Comparison of ENCODE assay signal across 28 cellular contexts in the genomic region with DNA sequence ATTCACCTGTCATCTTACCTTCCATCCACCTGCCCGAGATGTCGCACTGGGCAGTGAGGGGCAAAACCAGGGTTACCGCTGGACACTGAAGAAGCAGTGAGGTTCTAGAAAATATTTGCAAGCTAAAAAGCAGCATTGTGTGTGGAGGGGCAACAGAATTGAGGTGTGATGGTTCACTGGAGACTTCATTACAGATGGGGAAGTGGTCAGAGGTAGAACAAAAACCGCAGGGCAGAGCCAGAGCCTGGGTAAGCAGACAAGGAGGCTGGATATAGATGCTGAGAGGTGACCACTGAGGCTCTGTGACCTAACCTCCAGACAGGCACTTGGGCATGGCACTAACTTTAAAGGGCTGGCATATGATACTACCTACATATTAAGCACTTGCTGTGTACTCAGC.
"Had no signal": no experiment of that assay in that cellular context is flagged by ENCODE, and none has a peak within 500 bp of the region (broad histone marks: within the 10 kb centered on the region; RNA-seq: fewer than 3 reads in every experiment).

No MANE protein-coding gene starts in this region.

- H3K36me3 ChIP-seq: MG63, Peyer's patch, SJSA1 had no signal

- H3K9me3 Mint-ChIP-seq: T-helper 2 cell treated with Interferon-gamma antibody and Interleukin-4, amounts not matched to agents 5 μg/mL and 100 μg/mL, for 36 hours had no signal

- H3K36me3 Mint-ChIP-seq: brain had no signal

- H3K27me3 ChIP-seq: MG63, Peyer's patch, SJSA1 had no signal

- H3K4me1 ChIP-seq: Peyer's patch, SJSA1 had no signal

- ATAC-seq: activated CD4-positive, CD25-positive, alpha-beta regulatory T cell treated with anti-CD3 and anti-CD28 coated beads, Interleukin-2, amount 50 U/mL, for 24 hours; SK-N-SH treated with all-trans-retinoic acid at 6 μM for 48 hours had no signal

- H3K4me3 Mint-ChIP-seq: activated naive CD4-positive, alpha-beta T cell treated with anti-CD3 and anti-CD28 coated beads for 36 hours; activated naive CD8-positive, alpha-beta T cell; activated T-helper 17 cell treated with anti-CD3 and anti-CD28 coated beads, Interleukin-2, amount 50 U/mL, for 72 hours; brain; central memory CD8-positive, alpha-beta T cell; T-helper 2 cell treated with Interferon-gamma antibody and Interleukin-4, amounts not matched to agents 5 μg/mL and 100 μg/mL, for 36 hours had no signal

- DNase-seq: activated CD4-positive, alpha-beta T cell treated with anti-CD3 and anti-CD28 coated beads for 4 hours; activated CD4-positive, alpha-beta T cell treated with anti-CD3 and anti-CD28 coated beads, Interleukin-2, amount 50 U/mL, for 48 hours; activated gamma-delta T cell; activated naive CD4-positive, alpha-beta T cell treated with anti-CD3 and anti-CD28 coated beads for 36 hours; activated T-cell treated with anti-CD3 and anti-CD28 coated beads for 4 hours; activated T-cell treated with anti-CD3 and anti-CD28 coated beads, Interleukin-2, amount 50 U/mL, for 48 hours; amygdala; MG63; MV-4-11; NCI-H1092 treated with DMSO at 0.1 percent for 48 hours; NCI-H1417 treated with DMSO at 0.1 percent for 48 hours; NCI-H1694; NCI-H2029; NCI-H345; NCI-H510A; NCI-H526 treated with DMSO at 0.1 percent for 48 hours; Peyer's patch; Right ventricle myocardium superior; SW 1271 had no signal

- H3K27ac Mint-ChIP-seq: activated naive CD4-positive, alpha-beta T cell treated with anti-CD3 and anti-CD28 coated beads for 36 hours; activated naive CD8-positive, alpha-beta T cell; activated T-helper 17 cell treated with anti-CD3 and anti-CD28 coated beads, Interleukin-2, amount 50 U/mL, for 72 hours; brain; T-helper 2 cell treated with Interferon-gamma antibody and Interleukin-4, amounts not matched to agents 5 μg/mL and 100 μg/mL, for 36 hours had no signal

- H3K27ac ChIP-seq: Peyer's patch, RWPE1, SJSA1 had no signal

- H3K4me1 Mint-ChIP-seq: activated T-helper 17 cell treated with anti-CD3 and anti-CD28 coated beads, Interleukin-2, amount 50 U/mL, for 72 hours; central memory CD8-positive, alpha-beta T cell had no signal

- H3K9me3 ChIP-seq: MG63, Peyer's patch, SJSA1 had no signal

- H3K4me3 ChIP-seq: MG63, Peyer's patch, SJSA1 had no signal
